In the genomic region with DNA sequence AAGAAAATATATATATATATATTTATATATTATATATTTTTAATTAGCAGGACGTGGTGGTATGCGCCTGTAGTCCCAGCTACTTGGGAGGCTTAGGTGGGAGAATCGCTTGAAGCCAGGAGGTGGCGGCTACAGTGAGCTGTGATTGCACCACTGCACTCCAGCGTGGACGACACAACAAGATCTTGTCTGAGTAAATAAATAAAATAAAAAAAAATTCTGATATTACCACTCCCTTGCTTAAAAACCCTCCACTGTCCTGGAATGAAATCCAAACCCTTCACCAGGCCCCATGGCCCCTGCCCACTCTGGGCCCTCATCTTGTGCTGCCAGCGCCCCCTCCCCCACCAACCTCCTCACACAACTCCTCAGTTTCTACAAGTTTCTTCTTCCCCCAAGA, we compare ENCODE assay signal across 13 cellular contexts. TPM values are rescaled to one million over a fixed set of nuclear protein-coding genes. Genes with fewer than 3 reads are reported as not detected.
A peak's percentile ranks its signal among the peaks of the same experiment; 100 is the strongest.
DNase-seq lines count a peak whose midpoint lies in the region; ATAC-seq and TF ChIP-seq lines count a peak whose summit lies in the region.
"Had no signal": no experiment of that assay in that cellular context is flagged by ENCODE, and none has a peak within 500 bp of the region (broad histone marks: within the 10 kb centered on the region; RNA-seq: fewer than 3 reads in every experiment).

No MANE protein-coding gene starts in this region.

- no peaks in the 10 kb centered on the region for H3K4me1 ChIP-seq in Caco-2

- no peaks in the 10 kb centered on the region for H3K9me3 ChIP-seq in Caco-2

- H3K36me3 Mint-ChIP-seq in CD14-positive monocyte, result peaks cover 15 to 37% of the 10 kb centered on the region in 2 donors
- H3K36me3 Mint-ChIP-seq in Caco-2 (ENCODE audit: insufficient read depth, unreplicated experiment), result peaks cover 7% of the 10 kb centered on the region
- peaks cover 79% of the 10 kb centered on the region for H3K36me3 Mint-ChIP-seq in activated T-helper 17 cell treated with anti-CD3 and anti-CD28 coated beads, Interleukin-2, amount 50 U/mL, for 72 hours (ENCODE audit: low read depth)
- H3K36me3 Mint-ChIP-seq in nephron (ENCODE audit: low read depth), result no peaks in the 10 kb centered on the region

- ATAC-seq in activated T-helper 17 cell treated with anti-CD3 and anti-CD28 coated beads, Interleukin-2, amount 50 U/mL, for 72 hours (replicated peaks), result no peak
- ATAC-seq in HG03108 (IDR thresholded peaks at IDR 0.05; ENCODE audit: unreplicated experiment) (no peak), GM18861 (IDR thresholded peaks at IDR 0.05; ENCODE audit: unreplicated experiment) (no peak)

- H3K27ac Mint-ChIP-seq in CD14-positive monocyte, result peak overlapping the region in 4 of 7 donors; percentile 43 to 100 (median 98)
- H3K27ac Mint-ChIP-seq in Caco-2 (ENCODE audit: unreplicated experiment), result no peak overlapping the region
- H3K27ac Mint-ChIP-seq in activated T-helper 17 cell treated with anti-CD3 and anti-CD28 coated beads, Interleukin-2, amount 50 U/mL, for 72 hours, result peak overlapping the region; percentile 99
- peak overlapping the region; percentile 20 to 53 (median 39) for H3K27ac Mint-ChIP-seq in nephron

- TF ChIP-seq CTCF in CD14-positive monocyte (IDR thresholded peaks at IDR 0.05) (no peak), Caco-2 (IDR thresholded peaks at IDR 0.05; ENCODE audit: insufficient read depth in 1 of 2, low read depth in 1 of 2, low read length in 1 of 2, severe bottlenecking in 1 of 2, unreplicated experiment in 1 of 2) (no peak), nephron (IDR thresholded peaks at IDR 0.05; ENCODE audit: unreplicated experiment in 3 of 3) (no peak)

- H3K9me3 Mint-ChIP-seq in CD14-positive monocyte (peaks cover 0 to 8% (median 0%) of the 10 kb centered on the region in 7 donors), Caco-2 (ENCODE audit: unreplicated experiment) (no peaks in the 10 kb centered on the region), nephron (no peaks in the 10 kb centered on the region)
- no peaks in the 10 kb centered on the region for H3K9me3 Mint-ChIP-seq in activated T-helper 17 cell treated with anti-CD3 and anti-CD28 coated beads, Interleukin-2, amount 50 U/mL, for 72 hours
- H3K9me3 Mint-ChIP-seq: H9 had no signal

- no peaks in the 10 kb centered on the region for H3K27me3 ChIP-seq in Caco-2 (replicated peaks; ENCODE audit: control insufficient read depth, insufficient read depth, low read length)

- CTCF ChIA-PET in Caco-2 (lab: Charles Lee), result interaction anchor here (1.0 kb wide), 1 partner anchor 22 kb away, joined by 5 read pairs; no protein-coding TSS in a partner anchor

- H3K4me1 Mint-ChIP-seq in CD14-positive monocyte (peaks cover 76% of the 10 kb centered on the region), Caco-2 (ENCODE audit: low read depth, unreplicated experiment) (no peaks in the 10 kb centered on the region), nephron (peaks cover 32% of the 10 kb centered on the region)
- peaks cover 42% of the 10 kb centered on the region for H3K4me1 Mint-ChIP-seq in activated T-helper 17 cell treated with anti-CD3 and anti-CD28 coated beads, Interleukin-2, amount 50 U/mL, for 72 hours

- DNase-seq in CD14-positive monocyte (ENCODE audit: low spot score), result no peak
- DNase-seq in Caco-2, result no peak
- DNase-seq in amniotic stem cell (lab: John Stamatoyannopoulos, UW), result no peak
- DNase-seq in GDM1 (lab: John Stamatoyannopoulos, UW), result no peak
- DNase-seq: COR-L47; H9; head of caudate nucleus; NCI-H187; stimulated activated CD4-positive, alpha-beta T cell treated with anti-CD3 and anti-CD28 coated beads, Interleukin-4, amount 100 ng/mL, for 4 hours had no signal

- H3K36me3 ChIP-seq in Caco-2 (ENCODE audit: control insufficient read depth, insufficient read depth, low read length), result no peaks in the 10 kb centered on the region

- H3K4me3 Mint-ChIP-seq in CD14-positive monocyte (peak overlapping the region; percentile 27 to 85), Caco-2 (ENCODE audit: unreplicated experiment) (peak overlapping the region; percentile 1), nephron (peak overlapping the region; percentile 68 to 77 (median 74))
- peak overlapping the region; percentile 82 for H3K4me3 Mint-ChIP-seq in activated T-helper 17 cell treated with anti-CD3 and anti-CD28 coated beads, Interleukin-2, amount 50 U/mL, for 72 hours

- BruUV-seq in Caco-2 (replicated peaks; lab: Mats Ljungman, UMichigan), result no TSS peak

- H3K27me3 Mint-ChIP-seq in CD14-positive monocyte (ENCODE audit: low read depth in 3 of 3) (peaks cover 13 to 45% (median 42%) of the 10 kb centered on the region in 3 donors), Caco-2 (ENCODE audit: insufficient read depth, unreplicated experiment) (no peaks in the 10 kb centered on the region), nephron (ENCODE audit: low read depth) (peaks cover 5% of the 10 kb centered on the region)
- no peaks in the 10 kb centered on the region for H3K27me3 Mint-ChIP-seq in activated T-helper 17 cell treated with anti-CD3 and anti-CD28 coated beads, Interleukin-2, amount 50 U/mL, for 72 hours

- POLR2A ChIA-PET in Caco-2 (lab: Charles Lee), result no interaction called here

- intact Hi-C loops in CD14-positive monocyte (cut with micrococcal nuclease) (no loop called here), Caco-2 (cut with micrococcal nuclease; ENCODE audit: unreplicated experiment) (no loop called here)

- H3K4me3 ChIP-seq in Caco-2 (ENCODE audit: low read depth, low read length), result no peak overlapping the region

RNA-seq across cellular contexts. Expression of gene ECE1, which starts 1.7 kb away (rescaled TPM):
- polyA plus RNA-seq in CD14-positive monocyte, result 10 to 100 TPM; 10.6 to 23.3 TPM
- 49.6 and 50.2 TPM in 2 replicates for total RNA-seq in Caco-2 (2022)
- total RNA-seq in activated T-helper 17 cell treated with anti-CD3 and anti-CD28 coated beads, Interleukin-2, amount 50 U/mL, for 72 hours, result 100 to 1,000 TPM in 1 of 2 donors, 10 to 100 TPM in 1; 75.4 to 219 TPM

Comparison
In these comparisons a context has a peak if more than half of its experiments do, and no peak if none do; other contexts are left out.
1. H3K4me3 Mint-ChIP-seq: peak in every context shown above with its lines; median percentile 82 in activated T-helper 17 cell treated with anti-CD3 and anti-CD28 coated beads, Interleukin-2, amount 50 U/mL, for 72 hours; 74 in nephron; 56 in CD14-positive monocyte; 1 in Caco-2.